In the genomic region with DNA sequence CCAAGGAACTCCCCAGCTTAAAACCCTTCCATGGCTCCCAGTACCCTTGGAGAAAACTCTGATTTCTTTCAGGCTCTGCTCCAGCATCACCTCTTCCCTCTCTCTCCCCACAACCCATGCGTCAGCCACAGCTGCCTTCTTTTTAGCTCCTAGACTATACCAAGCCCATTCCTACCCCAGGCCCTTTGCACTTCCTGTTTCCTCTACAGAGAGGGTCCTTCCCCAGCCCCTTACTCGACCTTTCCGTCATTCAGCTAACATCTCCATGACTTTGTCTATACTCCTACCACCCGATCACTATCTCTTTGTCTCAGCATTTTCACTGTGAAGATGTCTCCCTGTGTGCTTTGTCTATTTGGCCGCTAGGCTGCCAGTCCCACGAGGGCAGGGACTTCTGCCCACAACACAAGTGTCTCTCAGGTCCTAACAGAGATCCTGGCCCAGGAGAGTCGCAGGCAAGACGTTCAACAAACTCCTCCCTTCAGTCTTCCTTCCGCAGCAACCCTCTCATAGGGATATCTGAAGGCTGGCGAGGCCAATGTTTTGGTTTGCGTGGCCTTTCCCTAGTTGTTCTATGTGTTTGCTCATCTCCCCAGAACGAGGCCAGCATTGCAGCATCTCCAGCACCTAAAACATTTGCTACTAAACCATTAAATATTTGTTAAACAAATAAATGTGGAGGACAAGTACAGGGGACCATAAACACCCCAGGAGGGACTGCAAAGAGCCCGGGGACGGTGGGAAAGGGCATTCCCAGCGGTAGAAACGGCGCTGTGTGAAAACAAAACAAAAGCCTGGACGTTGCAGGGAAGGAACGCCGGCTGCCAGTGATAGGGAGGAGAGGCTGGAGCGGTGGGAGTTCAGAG, we compare ENCODE assay signal across 9 cellular contexts. TPM values are rescaled to one million over a fixed set of nuclear protein-coding genes. Genes with fewer than 3 reads are reported as not detected.
A peak's percentile ranks its signal among the peaks of the same experiment; 100 is the strongest.
DNase-seq lines count a peak whose midpoint lies in the region; ATAC-seq and TF ChIP-seq lines count a peak whose summit lies in the region.
"Had no signal": no experiment of that assay in that cellular context is flagged by ENCODE, and none has a peak within 500 bp of the region (broad histone marks: within the 10 kb centered on the region; RNA-seq: fewer than 3 reads in every experiment).

No MANE protein-coding gene starts in this region.

- peak overlapping the region; percentile 41; the same call in 1 of the 2 replicates for H3K4me2 ChIP-seq in SK-N-SH

- H3K9me2 ChIP-seq in SK-N-SH = no peaks in the 10 kb centered on the region

- no peaks in the 10 kb centered on the region for H3K36me3 ChIP-seq in SK-N-SH (replicated peaks in 1 of 2; ENCODE audit: control insufficient read depth in 1 of 2, insufficient read depth in 2 of 2, low read length in 1 of 2)

- H3K27me3 ChIP-seq in SK-N-SH (ENCODE audit: insufficient read depth) = no peaks in the 10 kb centered on the region

- no peak overlapping the region for H3K4me3 ChIP-seq in SK-N-SH (ENCODE audit: low read depth in 2 of 2, low read length in 1 of 2)

- WGBS in SK-N-SH (ENCODE audit: low lambda C conversion rate) = 53% methylated on average over 21 of the region's 21 CpGs

- POLR2A ChIA-PET in SK-N-SH (lab: Yijun Ruan, JAX) = no interaction called here

- H3K4me1 Mint-ChIP-seq in stimulated activated naive B cell treated with anti-CD40 and anti-IgM and Interleukin-4, amounts not matched to agents 10 μg/mL and 1 μg/mL and 100 μg/mL, for 72 hours = peaks cover 21 to 33% of the 10 kb centered on the region in 2 donors

- no peaks in the 10 kb centered on the region for H3K9me3 ChIP-seq in SK-N-SH

- 0 out of 2 replicates have a peak overlapping the region, but pooled peaks have one; percentile 35 for H2AFZ ChIP-seq in SK-N-SH (ENCODE audit: low read depth)

- H3K27me3 Mint-ChIP-seq in stimulated activated naive B cell treated with anti-CD40 and anti-IgM and Interleukin-4, amounts not matched to agents 10 μg/mL and 1 μg/mL and 100 μg/mL, for 72 hours = peaks cover 40 to 44% of the 10 kb centered on the region in 2 donors

- TF ChIP-seq EP300 in SK-N-SH (IDR thresholded peaks at IDR 0.05; ENCODE audit: borderline replicate concordance in 1 of 2, low read depth in 1 of 2, low read length in 1 of 2) = no peak

- DNase-seq in SK-N-SH = no peak
- DNase-seq in NCI-H748 treated with DMSO at 0.1 percent for 48 hours (lab: John Stamatoyannopoulos, UW) = peak; percentile 16
- DNase-seq in fibroblast of peridontal ligament (ENCODE audit: extremely low read depth) = peak; percentile 37
- no peak for DNase-seq in stimulated activated naive B cell treated with anti-CD40 and anti-IgM and Interleukin-4, amounts not matched to agents 10 μg/mL and 1 μg/mL and 100 μg/mL, for 72 hours
- DNase-seq in NCI-H510A (lab: John Stamatoyannopoulos, UW) = no peak
- DNase-seq in activated CD4-positive, alpha-beta T cell treated with anti-CD3 and anti-CD28 coated beads for 1 hour = no peak
- DNase-seq: effector CD4-positive, alpha-beta T cell had no signal

- peaks cover 3 to 11% of the 10 kb centered on the region in 2 donors for H3K36me3 Mint-ChIP-seq in stimulated activated naive B cell treated with anti-CD40 and anti-IgM and Interleukin-4, amounts not matched to agents 10 μg/mL and 1 μg/mL and 100 μg/mL, for 72 hours

- no peaks in the 10 kb centered on the region for H4K20me1 ChIP-seq in SK-N-SH (ENCODE audit: insufficient read depth)

- H3K9ac ChIP-seq in SK-N-SH = no peak overlapping the region

- no peak overlapping the region for H3K27ac Mint-ChIP-seq in stimulated activated naive B cell treated with anti-CD40 and anti-IgM and Interleukin-4, amounts not matched to agents 10 μg/mL and 1 μg/mL and 100 μg/mL, for 72 hours

- H3K27ac ChIP-seq in SK-N-SH (ENCODE audit: low read depth in 2 of 2, low read length in 1 of 2) = no peak overlapping the region

- peaks cover 16% of the 10 kb centered on the region for H3F3A ChIP-seq in SK-N-SH (replicated peaks; ENCODE audit: insufficient read depth)

- no peaks in the 10 kb centered on the region for H3K79me2 ChIP-seq in SK-N-SH (ENCODE audit: insufficient read depth)

- TF ChIP-seq RAD21 in SK-N-SH (IDR thresholded peaks at IDR 0.05; ENCODE audit: low read length) = no peak

- H3K4me3 Mint-ChIP-seq in stimulated activated naive B cell treated with anti-CD40 and anti-IgM and Interleukin-4, amounts not matched to agents 10 μg/mL and 1 μg/mL and 100 μg/mL, for 72 hours = peak overlapping the region; percentile 61 to 71

- ATAC-seq in SK-N-SH treated with all-trans-retinoic acid at 6 μM for 48 hours (no peak), HG03196 (IDR thresholded peaks at IDR 0.05; ENCODE audit: unreplicated experiment) (no peak)
- no peak for ATAC-seq in stimulated activated naive B cell treated with anti-CD40 and anti-IgM and Interleukin-4, amounts not matched to agents 10 μg/mL and 1 μg/mL and 100 μg/mL, for 72 hours (replicated peaks)

- H3K4me1 ChIP-seq in SK-N-SH (ENCODE audit: control insufficient read depth in 1 of 2, insufficient read depth in 2 of 2, low read depth in 1 of 2, low read length in 1 of 2) = peaks cover 0 to 8% of the 10 kb centered on the region in 2 experiments; a peak in 2 of 4 replicates

- CTCF ChIA-PET in SK-N-SH (lab: Yijun Ruan, JAX) = interaction anchor here (1.9 to 2.6 kb wide), 2 partner anchors 86 kb away, joined by 5 to 20 read pairs; no protein-coding TSS in a partner anchor

- H3K9me3 Mint-ChIP-seq in stimulated activated naive B cell treated with anti-CD40 and anti-IgM and Interleukin-4, amounts not matched to agents 10 μg/mL and 1 μg/mL and 100 μg/mL, for 72 hours = peaks cover 5 to 7% of the 10 kb centered on the region in 2 donors

- TF ChIP-seq CTCF in SK-N-SH (IDR thresholded peaks at IDR 0.05) = no peak

TF ChIP-seq in SK-N-SH, 30 proteins besides CTCF, POLR2A, EP300 and RAD21:
- TF ChIP-seq, protein P1, sequence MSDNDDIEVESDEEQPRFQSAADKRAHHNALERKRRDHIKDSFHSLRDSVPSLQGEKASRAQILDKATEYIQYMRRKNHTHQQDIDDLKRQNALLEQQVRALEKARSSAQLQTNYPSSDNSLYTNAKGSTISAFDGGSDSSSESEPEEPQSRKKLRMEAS (IDR thresholded peaks at IDR 0.05; ENCODE audit: low read depth) = no peak
TF ChIP-seq in SK-N-SH: peak in this region for 0.

TF ChIP-seq in SK-N-SH treated with all-trans-retinoic acid at 6 μM for 48 hours, 23 proteins besides CTCF, POLR2A, EP300 and RAD21:
- TF ChIP-seq RARB (CRISPR knock-in tag; IDR thresholded peaks at IDR 0.05) (no peak), ZNF565 (CRISPR knock-in tag; conservative IDR thresholded peaks at IDR 0.05; ENCODE audit: low read depth) (no peak)

RNA-seq across cellular contexts. Expression of a gene that starts 0.8 kb away (rescaled TPM):
- polyA plus RNA-seq in SK-N-SH (2012; rRNA removed) = 0.08 and 0.21 TPM in 2 replicates
- 0.01 TPM in 2 replicates for polyA plus RNA-seq in SK-N-SH (2012; cell fraction: cytosol; rRNA removed)
- 1.5 and 1.7 TPM in 2 replicates for polyA plus RNA-seq in SK-N-SH (2012; cell fraction: nucleus; rRNA removed)

RNA-seq across cellular contexts. Expression of a gene that starts 7.5 kb away (rescaled TPM):
- 0.30 and 0.52 TPM in 2 replicates for polyA plus RNA-seq in SK-N-SH (2012; rRNA removed)
- polyA plus RNA-seq in SK-N-SH (2012; cell fraction: cytosol; rRNA removed) = 0.42 and 0.89 TPM in 2 replicates
- polyA plus RNA-seq in SK-N-SH (2012; cell fraction: nucleus; rRNA removed) = 1.5 and 3.5 TPM in 2 replicates

RNA-seq across cellular contexts. Expression of a gene that starts 34.4 kb away (rescaled TPM):
- polyA plus RNA-seq in SK-N-SH (2012; rRNA removed) = 10.7 and 11.9 TPM in 2 replicates
- polyA plus RNA-seq in SK-N-SH (2012; cell fraction: cytosol; rRNA removed) = 3.8 and 5.8 TPM in 2 replicates
- 45.1 and 47.4 TPM in 2 replicates for polyA plus RNA-seq in SK-N-SH (2012; cell fraction: nucleus; rRNA removed)

RNA-seq across cellular contexts. Expression of a gene that starts 59.5 kb away (rescaled TPM):
- polyA plus RNA-seq in SK-N-SH (2012; rRNA removed) = 99.8 and 107 TPM in 2 replicates
- polyA plus RNA-seq in SK-N-SH (2012; cell fraction: cytosol; rRNA removed) = 36.4 and 53.7 TPM in 2 replicates
- polyA plus RNA-seq in SK-N-SH (2012; cell fraction: nucleus; rRNA removed) = 421 and 552 TPM in 2 replicates

Comparison
In these comparisons a context has a peak if more than half of its experiments do, and no peak if none do; other contexts are left out.
1. DNase-seq: peak in NCI-H748 treated with DMSO at 0.1 percent for 48 hours (single experiment) and fibroblast of peridontal ligament (single experiment); none in SK-N-SH (single experiment), stimulated activated naive B cell treated with anti-CD40 and anti-IgM and Interleukin-4, amounts not matched to agents 10 μg/mL and 1 μg/mL and 100 μg/mL, for 72 hours (single experiment), NCI-H510A (single experiment) and activated CD4-positive, alpha-beta T cell treated with anti-CD3 and anti-CD28 coated beads for 1 hour (single experiment).